25 cellular contexts compared by ENCODE assay signal in genomic region chr22:43972931-43973330, GRCh38. TPM values are rescaled to one million over a fixed set of nuclear protein-coding genes. Genes with fewer than 3 reads are reported as not detected.
"Had no signal": no experiment of that assay in that cellular context is flagged by ENCODE, and none has a peak within 500 bp of the region (broad histone marks: within the 10 kb centered on the region; RNA-seq: fewer than 3 reads in every experiment).

No MANE protein-coding gene starts in this region.

- H3K36me3 ChIP-seq: uterus had no signal

- H3K4me1 ChIP-seq: left lung, lower lobe of right lung, pancreas, prostate gland, tibial nerve, uterus had no signal

- DNase-seq: hypothalamus; immature natural killer cell; kidney; left colon; left lung; lower lobe of right lung; mammary epithelial cell; mesenchymal stem cell; naive thymus-derived CD8-positive, alpha-beta T cell; nucleus accumbens; pancreas; retina; right cardiac atrium; stimulated activated CD4-positive, alpha-beta T cell treated with anti-CD3 and anti-CD28 coated beads, Interleukin-2, amount 100 ng/mL, for 24 hours; stimulated activated CD4-positive, alpha-beta T cell treated with anti-CD3 and anti-CD28 coated beads, Interleukin-4, amount 100 ng/mL, for 1 hour; stimulated activated naive CD4-positive, alpha-beta T cell; substantia nigra; uterus had no signal

- H3K9me3 Mint-ChIP-seq: immature natural killer cell; naive thymus-derived CD8-positive, alpha-beta T cell; nephron; neural crest cell; stimulated activated naive CD8-positive, alpha-beta T cell treated with anti-CD3 and anti-CD28 coated beads, Interleukin-15, Interleukin-2, amounts not matched to agents 100 ng/mL and 50 ng/mL, for 24 hours; type B pancreatic cell had no signal

- H3K27me3 Mint-ChIP-seq: naive thymus-derived CD8-positive, alpha-beta T cell; stimulated activated naive CD8-positive, alpha-beta T cell treated with anti-CD3 and anti-CD28 coated beads, Interleukin-15, Interleukin-2, amounts not matched to agents 100 ng/mL and 50 ng/mL, for 24 hours; type B pancreatic cell had no signal

- H3K27me3 ChIP-seq: left lung, pancreas, tibial nerve, uterus had no signal

- ATAC-seq: left colon; left lung; lower lobe of right lung; naive thymus-derived CD8-positive, alpha-beta T cell; pancreas; right cardiac atrium had no signal

- H3K4me3 ChIP-seq: left lung, lower lobe of right lung, pancreas, prostate gland, smooth muscle cell, tibial nerve, uterus had no signal

- H3K27ac ChIP-seq: left lung, lower lobe of right lung, pancreas, prostate gland, tibial nerve, uterus had no signal

- H3K4me3 Mint-ChIP-seq: immature natural killer cell; naive thymus-derived CD8-positive, alpha-beta T cell; nephron; neural crest cell; stimulated activated naive CD8-positive, alpha-beta T cell treated with anti-CD3 and anti-CD28 coated beads, Interleukin-15, Interleukin-2, amounts not matched to agents 100 ng/mL and 50 ng/mL, for 24 hours; type B pancreatic cell had no signal

- H3K27ac Mint-ChIP-seq: immature natural killer cell; naive thymus-derived CD8-positive, alpha-beta T cell; nephron; stimulated activated naive CD8-positive, alpha-beta T cell treated with anti-CD3 and anti-CD28 coated beads, Interleukin-15, Interleukin-2, amounts not matched to agents 100 ng/mL and 50 ng/mL, for 24 hours; type B pancreatic cell had no signal

- H3K4me1 Mint-ChIP-seq: nephron, neural crest cell had no signal

- H3K9me3 ChIP-seq: left lung, lower lobe of right lung, pancreas, prostate gland, tibial nerve, uterus had no signal

RNA-seq across cellular contexts. Expression of gene PNPLA3, which starts 49.3 kb away (rescaled TPM):
- polyA plus RNA-seq: immature natural killer cell; naive thymus-derived CD8-positive, alpha-beta T cell had no signal
